12 cellular contexts compared by ENCODE assay signal in genomic region chr17:82253179-82253544, GRCh38.
"Had no signal": no experiment of that assay in that cellular context is flagged by ENCODE, and none has a peak within 500 bp of the region (broad histone marks: within the 10 kb centered on the region; RNA-seq: fewer than 3 reads in every experiment).

No MANE protein-coding gene starts in this region.

- H3K27ac ChIP-seq: adrenal gland, neural progenitor cell, pancreas had no signal

- H3K9ac ChIP-seq: neural progenitor cell had no signal

- H3K27ac Mint-ChIP-seq: mesothelial cell of epicardium, neural progenitor cell had no signal

- H3K4me2 ChIP-seq: neural progenitor cell had no signal

- H3K9me3 ChIP-seq: adrenal gland, heart left ventricle, pancreas, sigmoid colon, spleen had no signal

- H2AFZ ChIP-seq: neural progenitor cell had no signal

- H3K27me3 ChIP-seq: adrenal gland, heart left ventricle, neural progenitor cell, pancreas, sigmoid colon, spleen had no signal

- ATAC-seq: activated CD8-positive, alpha-beta T cell treated with anti-CD3 and anti-CD28 coated beads, Interleukin-2, amount 10 ng/mL, durations not matched to agents 7 days and 5 days; pancreas had no signal

- DNase-seq: activated CD4-positive, alpha-beta T cell treated with anti-CD3 and anti-CD28 coated beads for 4 hours; activated CD8-positive, alpha-beta memory T cell treated with anti-CD3 and anti-CD28 coated beads, Interleukin-2, amount 50 U/mL, for 4 hours; activated CD8-positive, alpha-beta T cell treated with anti-CD3 and anti-CD28 coated beads, Interleukin-2, amount 10 ng/mL, durations not matched to agents 7 days and 5 days; activated naive CD4-positive, alpha-beta T cell treated with anti-CD3 and anti-CD28 coated beads, Interleukin-2, amount 50 U/mL, for 16 hours; sigmoid colon; spleen had no signal

- H3K4me3 Mint-ChIP-seq: activated CD8-positive, alpha-beta T cell treated with anti-CD3 and anti-CD28 coated beads, Interleukin-2, amount 10 ng/mL, durations not matched to agents 7 days and 5 days; mesothelial cell of epicardium; neural progenitor cell; T-helper 1 cell treated with Interleukin-12 subunit alpha and Interleukin-12 subunit beta and Interleukin-4 antibody, amounts not matched to agents 30 μg/mL and 1 μg/mL, for 36 hours had no signal

- H3K9me3 Mint-ChIP-seq: mesothelial cell of epicardium; T-helper 1 cell treated with Interleukin-12 subunit alpha and Interleukin-12 subunit beta and Interleukin-4 antibody, amounts not matched to agents 30 μg/mL and 1 μg/mL, for 36 hours had no signal

- H3K4me1 ChIP-seq: adrenal gland, neural progenitor cell, pancreas had no signal
